In genomic region chr2:188181439-188181838, GRCh38 we compare ENCODE assay signal across 18 cellular contexts.
DNase-seq lines count a peak whose midpoint lies in the region; ATAC-seq lines count a peak whose summit lies in the region.
"Had no signal": no experiment of that assay in that cellular context is flagged by ENCODE, and none has a peak within 500 bp of the region (broad histone marks: within the 10 kb centered on the region; RNA-seq: fewer than 3 reads in every experiment).

No MANE protein-coding gene starts in this region.

- H3K4me2 ChIP-seq in GM23248 (ENCODE audit: unreplicated experiment): no peak overlapping the region

- WGBS in GM23248 (ENCODE audit: low coverage in 1 of 2, low lambda C conversion rate in 2 of 2, missing lambda C conversion rate in 2 of 2), 2 experiments: 56 to 71% methylated on average over 4 of the region's 4 CpGs
- no CpG with 5 or more reads among the region's 4 CpGs for whole genome bisulfite sequencing in iPS DF 6.9 (ENCODE audit: insufficient coverage, insufficient read length)

- peak overlapping the region; percentile 43 for H2AFZ ChIP-seq in GM23248

- no peaks in the 10 kb centered on the region for H3K4me1 ChIP-seq in GM23248 (ENCODE audit: insufficient read depth)
- no peaks in the 10 kb centered on the region; the same call in 1 of the 2 replicates for H3K4me1 ChIP-seq in SJCRH30
- H3K4me1 ChIP-seq in iPS DF 6.9 (ENCODE audit: control insufficient read depth, insufficient read depth, low read length): no peaks in the 10 kb centered on the region; the same call in 1 of the 2 replicates
- H3K4me1 ChIP-seq: thyroid gland had no signal

- no peak overlapping the region for H3K9ac ChIP-seq in GM23248

- no peak overlapping the region for H3K4me3 ChIP-seq in GM23248
- peak overlapping the region; percentile 17 for H3K4me3 ChIP-seq in SJCRH30
- H3K4me3 ChIP-seq in iPS DF 6.9 (ENCODE audit: low read length): no peak overlapping the region
- H3K4me3 ChIP-seq: thyroid gland had no signal

- no peaks in the 10 kb centered on the region for H4K20me1 ChIP-seq in GM23248 (ENCODE audit: insufficient read depth)

- H3K27me3 ChIP-seq in GM23248 (replicated peaks; ENCODE audit: insufficient read depth): no peaks in the 10 kb centered on the region
- no peaks in the 10 kb centered on the region for H3K27me3 ChIP-seq in SJCRH30
- no peaks in the 10 kb centered on the region for H3K27me3 ChIP-seq in iPS DF 6.9 (ENCODE audit: control insufficient read depth, insufficient read depth, low read length)
- H3K27me3 ChIP-seq: thyroid gland had no signal

- H3K9me3 ChIP-seq in GM23248 (ENCODE audit: low read depth) (no peaks in the 10 kb centered on the region), SJCRH30 (replicated peaks) (no peaks in the 10 kb centered on the region), iPS DF 6.9 (ENCODE audit: control insufficient read depth, insufficient read depth, low read length) (no peaks in the 10 kb centered on the region)
- H3K9me3 ChIP-seq: thyroid gland had no signal

- DNase-seq in CD1c-positive myeloid dendritic cell (ENCODE audit: extremely low spot score) (peak; percentile 20), GM23248 (no peak), SJCRH30 (peak; percentile 67 to 90), iPS DF 6.9 (ENCODE audit: low read depth, low spot score) (peak; percentile 18), pons (ENCODE audit: low spot score) (no peak)
- DNase-seq in stimulated activated CD4-positive, alpha-beta T cell treated with anti-CD3 and anti-CD28 coated beads, Interleukin-2, amount 100 ng/mL, for 24 hours: no peak
- DNase-seq: aorta, EL, hypothalamus, natural killer cell, NCI-H1417 treated with DMSO at 0.1 percent for 48 hours, retina, T-helper 9 cell, thyroid gland had no signal

- H3F3A ChIP-seq in GM23248 (ENCODE audit: insufficient read depth): no peaks in the 10 kb centered on the region

- H3K27ac ChIP-seq in GM23248 (no peak overlapping the region), SJCRH30 (no peak overlapping the region), iPS DF 6.9 (ENCODE audit: low read length) (no peak overlapping the region)
- H3K27ac ChIP-seq: C4-2B, RWPE1, thyroid gland had no signal

- no peaks in the 10 kb centered on the region for H3K79me2 ChIP-seq in GM23248 (ENCODE audit: insufficient read depth)

- no peak for ATAC-seq in HG03280 (IDR thresholded peaks at IDR 0.05; ENCODE audit: unreplicated experiment)
- ATAC-seq: esophagus mucosa, natural killer cell had no signal

- no peaks in the 10 kb centered on the region for H3K9me2 ChIP-seq in GM23248 (ENCODE audit: insufficient read depth)

- no peaks in the 10 kb centered on the region for H3K36me3 ChIP-seq in GM23248 (ENCODE audit: low read depth)
- H3K36me3 ChIP-seq in SJCRH30: no peaks in the 10 kb centered on the region; the same call in 1 of the 2 replicates
- no peaks in the 10 kb centered on the region for H3K36me3 ChIP-seq in iPS DF 6.9 (ENCODE audit: control insufficient read depth, insufficient read depth, low read length)
- H3K36me3 ChIP-seq: thyroid gland had no signal

- in situ Hi-C loops in GM23248 (cut with MboI): no loop called here

Comparison
In these comparisons a context has a peak if more than half of its experiments do, and no peak if none do; other contexts are left out.
1. DNase-seq: peak in CD1c-positive myeloid dendritic cell (single experiment), SJCRH30 (2 of 2) and iPS DF 6.9 (single experiment); none in GM23248 (single experiment), stimulated activated CD4-positive, alpha-beta T cell treated with anti-CD3 and anti-CD28 coated beads, Interleukin-2, amount 100 ng/mL, for 24 hours (0 of 2) and pons (single experiment).